In genomic region chr12:129772463-129773169, GRCh38 we compare ENCODE assay signal across 21 cellular contexts.
DNase-seq lines count a peak whose midpoint lies in the region; FAIRE-seq and TF ChIP-seq lines count a peak whose summit lies in the region.
"Had no signal": no experiment of that assay in that cellular context is flagged by ENCODE, and none has a peak within 500 bp of the region (broad histone marks: within the 10 kb centered on the region; RNA-seq: fewer than 3 reads in every experiment).

No MANE protein-coding gene starts in this region.

- TF ChIP-seq CTCF in choroid plexus epithelial cell (conservative IDR thresholded peaks at IDR 0.05; ENCODE audit: low read depth, low read length) (no peak), kidney epithelial cell (IDR thresholded peaks at IDR 0.05; ENCODE audit: insufficient read depth, low read length, poor library complexity, severe bottlenecking) (no peak), OCI-LY7 (conservative IDR thresholded peaks at IDR 0.05; ENCODE audit: low read length) (no peak)

- peak; percentile 93 for DNase-seq in NCI-H526 treated with DMSO at 0.1 percent for 48 hours (lab: John Stamatoyannopoulos, UW)
- peak; percentile 83 for DNase-seq in choroid plexus epithelial cell (ENCODE audit: low read depth)
- peak; percentile 18 for DNase-seq in kidney epithelial cell (ENCODE audit: low read depth)
- DNase-seq in smooth muscle cell of the brain vasculature (ENCODE audit: low read depth, low spot score), result peak; percentile 41
- no peak for DNase-seq in OCI-LY7 (ENCODE audit: low spot score)
- no peak for DNase-seq in Ammon's horn (ENCODE audit: low spot score)
- no peak for DNase-seq in small intestine
- DNase-seq: activated CD4-positive, alpha-beta T cell treated with anti-CD3 and anti-CD28 coated beads, Interleukin-2, amount 10 ng/mL, durations not matched to agents 7 days and 5 days; activated T-cell treated with anti-CD3 and anti-CD28 coated beads for 4 hours; BE2C; effector memory CD4-positive, alpha-beta T cell; KG1; lower lobe of right lung; natural killer cell; NCI-H1092; NCI-H524; psoas muscle; stimulated activated naive CD4-positive, alpha-beta T cell; transverse colon had no signal

- no peaks in the 10 kb centered on the region for H3K9me2 ChIP-seq in OCI-LY7 (ENCODE audit: insufficient read depth, low read length)

- no peak overlapping the region for H3K4me2 ChIP-seq in OCI-LY7 (ENCODE audit: low read length)

- H3K4me1 ChIP-seq in OCI-LY7 (ENCODE audit: insufficient read depth, low read length, poor library complexity, severe bottlenecking), result no peaks in the 10 kb centered on the region
- H3K4me1 ChIP-seq in small intestine (ENCODE audit: control insufficient read depth in 2 of 2, insufficient read depth in 1 of 2, low read depth in 1 of 2, low read length in 1 of 2), result no peaks in the 10 kb centered on the region
- H3K4me1 ChIP-seq: BE2C, lower lobe of right lung, psoas muscle, transverse colon had no signal

- intact Hi-C loops in OCI-LY7 (cut with micrococcal nuclease; ENCODE audit: unreplicated experiment), result no loop called here

- no peaks in the 10 kb centered on the region for H3K79me2 ChIP-seq in OCI-LY7 (ENCODE audit: insufficient read depth, low read depth, low read length)

- H3K9me3 ChIP-seq in OCI-LY7 (ENCODE audit: low read length), result no peaks in the 10 kb centered on the region
- H3K9me3 ChIP-seq in small intestine (ENCODE audit: control insufficient read depth, low read depth), result no peaks in the 10 kb centered on the region
- H3K9me3 ChIP-seq: BE2C, lower lobe of right lung, psoas muscle, transverse colon had no signal

- no peaks in the 10 kb centered on the region for H4K20me1 ChIP-seq in OCI-LY7 (ENCODE audit: insufficient read depth, low read length)

- no peak overlapping the region for H2AFZ ChIP-seq in OCI-LY7 (ENCODE audit: low read length)

- no TSS peak for BruUV-seq in OCI-LY7 (replicated peaks; lab: Mats Ljungman, UMichigan)

- CTCF ChIA-PET in OCI-LY7 (lab: Charles Lee; ENCODE audit: unreplicated experiment), result no interaction called here

- WGBS in small intestine, 3 donors, result 42 to 55% (median 48%) methylated on average over 8 of the region's 8 CpGs

- H3K27me3 ChIP-seq in kidney epithelial cell (ENCODE audit: control insufficient read depth, insufficient read depth, low read length) (no peaks in the 10 kb centered on the region), small intestine (ENCODE audit: control insufficient read depth in 2 of 2, insufficient read depth in 2 of 2, low read length in 2 of 2) (no peaks in the 10 kb centered on the region)
- H3K27me3 ChIP-seq: BE2C, cardiac muscle cell, transverse colon had no signal

- POLR2A ChIA-PET in OCI-LY7 (lab: Charles Lee), result no interaction called here

- H3K4me3 ChIP-seq in choroid plexus epithelial cell (ENCODE audit: low read depth, low read length), result no peak overlapping the region
- no peak overlapping the region for H3K4me3 ChIP-seq in kidney epithelial cell (ENCODE audit: low read depth, low read length)
- no peak overlapping the region for H3K4me3 ChIP-seq in OCI-LY7 (ENCODE audit: low read depth, low read length, poor library complexity, severe bottlenecking)
- H3K4me3 ChIP-seq in small intestine (ENCODE audit: low read depth in 1 of 2, low read length in 2 of 2), result no peak overlapping the region
- H3K4me3 ChIP-seq: cardiac muscle cell, lower lobe of right lung, psoas muscle, transverse colon had no signal

- H3K27ac ChIP-seq in OCI-LY7 (ENCODE audit: low read depth, low read length, poor library complexity, severe bottlenecking) (no peak overlapping the region), small intestine (ENCODE audit: low read depth in 1 of 2, low read length in 1 of 2) (no peak overlapping the region)
- H3K27ac ChIP-seq: cardiac muscle cell, HL-60, lower lobe of right lung, psoas muscle, transverse colon had no signal

- H3K36me3 ChIP-seq in kidney epithelial cell (ENCODE audit: control insufficient read depth, insufficient read depth, low read length), result no peaks in the 10 kb centered on the region
- no peaks in the 10 kb centered on the region for H3K36me3 ChIP-seq in OCI-LY7 (ENCODE audit: insufficient read depth, low read length)
- H3K36me3 ChIP-seq in small intestine (ENCODE audit: control insufficient read depth in 2 of 2, insufficient read depth in 2 of 2, low read length in 2 of 2), result no peaks in the 10 kb centered on the region
- H3K36me3 ChIP-seq: BE2C, cardiac muscle cell, lower lobe of right lung, transverse colon had no signal

- no peak for FAIRE-seq in small intestine (lab: Jason Lieb, UNC)

Comparison
In these comparisons a context has a peak if more than half of its experiments do, and no peak if none do; other contexts are left out.
1. DNase-seq: peak in NCI-H526 treated with DMSO at 0.1 percent for 48 hours (single experiment), choroid plexus epithelial cell (single experiment), kidney epithelial cell (single experiment) and smooth muscle cell of the brain vasculature (single experiment); none in OCI-LY7 (single experiment), Ammon's horn (single experiment) and small intestine (single experiment).